ENCODE assay signal across 14 cellular contexts in genomic region chr19:55157064-55157908, GRCh38. TPM values are rescaled to one million over a fixed set of nuclear protein-coding genes. Genes with fewer than 3 reads are reported as not detected.
DNase-seq lines count a peak whose midpoint lies in the region; ATAC-seq and TF ChIP-seq lines count a peak whose summit lies in the region.
"Had no signal": no experiment of that assay in that cellular context is flagged by ENCODE, and none has a peak within 500 bp of the region (broad histone marks: within the 10 kb centered on the region; RNA-seq: fewer than 3 reads in every experiment).

TSS of gene TNNI3 (minus strand) at chr19:55157732. CDS start at chr19:55157589, 143 bp downstream.

- peak within 1 kb of the TSS; percentile 38 for H3K4me3 Mint-ChIP-seq in osteocyte (ENCODE audit: unreplicated experiment)

- no peak for TF ChIP-seq CTCF in left ventricle myocardium inferior (IDR thresholded peaks at IDR 0.05; ENCODE audit: borderline replicate concordance)
- no peak for TF ChIP-seq CTCF in osteocyte (IDR thresholded peaks at IDR 0.05)

- H3K4me1 ChIP-seq in ES-I3 (ENCODE audit: insufficient read depth, low read length), result peaks cover 17% of the 10 kb centered on the region; the same call in 1 of the 2 replicates
- peaks cover 14% of the 10 kb centered on the region for H3K4me1 ChIP-seq in SJCRH30
- peaks cover 60% of the 10 kb centered on the region for H3K4me1 ChIP-seq in left ventricle myocardium inferior

- H3K36me3 ChIP-seq in ES-I3 (ENCODE audit: insufficient read depth, low read length) (no peaks in the 10 kb centered on the region), SJCRH30 (no peaks in the 10 kb centered on the region), left ventricle myocardium inferior (peaks cover 32% of the 10 kb centered on the region)

- H3K4me1 Mint-ChIP-seq in osteocyte (ENCODE audit: unreplicated experiment), result peaks cover 29% of the 10 kb centered on the region

- no peaks in the 10 kb centered on the region for H3K9me3 Mint-ChIP-seq in osteocyte (ENCODE audit: unreplicated experiment)

- intact Hi-C loops in left ventricle myocardium inferior (cut with micrococcal nuclease), result no loop called here

- H3K27ac Mint-ChIP-seq in osteocyte (ENCODE audit: unreplicated experiment), result no peak within 1 kb of the TSS

- H3K27me3 ChIP-seq in SJCRH30, result no peaks in the 10 kb centered on the region
- peaks cover 52% of the 10 kb centered on the region for H3K27me3 ChIP-seq in left ventricle myocardium inferior (ENCODE audit: low read depth)

- H3K27ac ChIP-seq in SJCRH30 (peak within 1 kb of the TSS; percentile 43), left ventricle myocardium inferior (replicated peaks) (peak within 1 kb of the TSS; percentile 95)

- H3K36me3 Mint-ChIP-seq in osteocyte (ENCODE audit: unreplicated experiment), result no peaks in the 10 kb centered on the region

- H3K9ac ChIP-seq in ES-I3 (ENCODE audit: low read depth, low read length), result peak within 1 kb of the TSS; percentile 75; the same call in 1 of the 2 replicates

- H3K4me3 ChIP-seq in SJCRH30 (no peak within 1 kb of the TSS), left ventricle myocardium inferior (peak within 1 kb of the TSS; percentile 77)

- no peak for ATAC-seq in HG03175 (IDR thresholded peaks at IDR 0.05; ENCODE audit: unreplicated experiment)
- ATAC-seq in HG03565 (IDR thresholded peaks at IDR 0.05; ENCODE audit: unreplicated experiment), result no peak
- ATAC-seq: left lobe of liver had no signal

- H3K9me3 ChIP-seq in ES-I3 (ENCODE audit: control insufficient read depth, insufficient read depth, low read length), result no peaks in the 10 kb centered on the region; the same call in 1 of the 2 replicates
- H3K9me3 ChIP-seq in SJCRH30 (replicated peaks), result no peaks in the 10 kb centered on the region
- no peaks in the 10 kb centered on the region for H3K9me3 ChIP-seq in left ventricle myocardium inferior (replicated peaks)

- DNase-seq in SJCRH30 (no peak), left ventricle myocardium inferior (peak; percentile 77), osteocyte (ENCODE audit: extremely low spot score, unreplicated experiment) (no peak), C1 segment of cervical spinal cord (lab: John Stamatoyannopoulos, UW) (no peak), HCEC 1CT (no peak)
- DNase-seq: activated naive CD4-positive, alpha-beta T cell treated with anti-CD3 and anti-CD28 coated beads, Interleukin-2, amount 50 U/mL, for 16 hours; cerebellar nuclear complex had no signal

- H3K27me3 Mint-ChIP-seq in osteocyte (ENCODE audit: unreplicated experiment), result peaks cover 13% of the 10 kb centered on the region

RNA-seq across cellular contexts. Expression of gene TNNI3, which starts in this region (rescaled TPM):
- total RNA-seq in SJCRH30 (2014; rRNA removed; shearing (Covaris generic)), result 2.4 and 2.5 TPM in 2 replicates
- total RNA-seq in left ventricle myocardium inferior, result 7,701 TPM
- 0.57 TPM in 1 of 2 replicates, not detected in the other for total RNA-seq in osteocyte
- total RNA-seq: activated CD8-positive, alpha-beta memory T cell treated with anti-CD3 and anti-CD28 coated beads for 36 hours; left lobe of liver; posterior vena cava; subcutaneous adipose tissue had no signal

Comparison
In these comparisons a context has a peak if more than half of its experiments do, and no peak if none do; other contexts are left out.
1. RNA of gene TNNI3 (total RNA-seq): 7,701 TPM in left ventricle myocardium inferior (single experiment); 2.4 to 2.5 TPM in SJCRH30 and 0.57 TPM in osteocyte; every median in the first group is over 1,000 times any median in the second.